In genomic region chr1:41823453-41823852, GRCh38 we compare ENCODE assay signal across 13 cellular contexts.
DNase-seq lines count a peak whose midpoint lies in the region; ATAC-seq and TF ChIP-seq lines count a peak whose summit lies in the region.
"Had no signal": no experiment of that assay in that cellular context is flagged by ENCODE, and none has a peak within 500 bp of the region (broad histone marks: within the 10 kb centered on the region; RNA-seq: fewer than 3 reads in every experiment).

No MANE protein-coding gene starts in this region.

- no peaks in the 10 kb centered on the region for H3K27me3 ChIP-seq in NT2/D1 (ENCODE audit: insufficient read depth, insufficient read length)
- H3K27me3 ChIP-seq in hepatocyte, result peaks cover 4% of the 10 kb centered on the region

- TF ChIP-seq CTCF in hepatocyte (IDR thresholded peaks at IDR 0.05; ENCODE audit: poor library complexity) (no peak), omental fat pad (IDR thresholded peaks at IDR 0.05) (no peak)

- H3K27me3 Mint-ChIP-seq in activated T-cell treated with anti-CD3 and anti-CD28 coated beads, Interleukin-2, amount 50 U/mL, for 4 hours (ENCODE audit: low read depth), result no peaks in the 10 kb centered on the region

- no peak overlapping the region for H3K9ac ChIP-seq in NT2/D1 (ENCODE audit: insufficient read length, low read depth)

- peak; percentile 21 for DNase-seq in EL
- DNase-seq in NT2/D1 (ENCODE audit: low read depth, low spot score), result peak; percentile 98
- no peak for DNase-seq in hepatocyte (ENCODE audit: low spot score)
- no peak for DNase-seq in omental fat pad (ENCODE audit: low spot score)
- no peak for DNase-seq in SIG-M5 (lab: John Stamatoyannopoulos, UW)
- no peak for DNase-seq in activated T-cell treated with anti-CD3 and anti-CD28 coated beads, Interleukin-2, amount 50 U/mL, for 4 hours
- DNase-seq: activated CD4-positive, alpha-beta T cell treated with anti-CD3 and anti-CD28 coated beads, Interleukin-2, amount 50 U/mL, for 4 hours; activated naive CD4-positive, alpha-beta T cell treated with anti-CD3 and anti-CD28 coated beads, Interleukin-2, amount 10 ng/mL, durations not matched to agents 7 days and 5 days; CD8-positive, alpha-beta T cell; effector CD8-positive, alpha-beta T cell; NCI-H524 had no signal

- H3K9me3 ChIP-seq in NT2/D1 (ENCODE audit: insufficient read depth, low read length) (no peaks in the 10 kb centered on the region), hepatocyte (ENCODE audit: low read depth) (no peaks in the 10 kb centered on the region)

- no peak overlapping the region for H3K4me2 ChIP-seq in hepatocyte

- no peak overlapping the region for H2AFZ ChIP-seq in hepatocyte

- no peaks in the 10 kb centered on the region for H4K20me1 ChIP-seq in hepatocyte (ENCODE audit: insufficient read depth, poor library complexity, severe bottlenecking)

- no peaks in the 10 kb centered on the region for H3K79me2 ChIP-seq in hepatocyte

- ATAC-seq in omental fat pad (ENCODE audit: low FRiP score), result peak; percentile 61
- ATAC-seq in HG03045 (IDR thresholded peaks at IDR 0.05; ENCODE audit: unreplicated experiment), result no peak
- ATAC-seq in GM21528 (IDR thresholded peaks at IDR 0.05; ENCODE audit: low FRiP score, unreplicated experiment), result no peak
- no peak for ATAC-seq in activated T-cell treated with anti-CD3 and anti-CD28 coated beads, Interleukin-2, amount 50 U/mL, for 4 hours
- ATAC-seq: CD8-positive, alpha-beta T cell had no signal

- H3K4me3 ChIP-seq in NT2/D1 (ENCODE audit: insufficient read length, low read depth) (no peak overlapping the region), hepatocyte (no peak overlapping the region)

- H3K4me3 Mint-ChIP-seq in activated T-cell treated with anti-CD3 and anti-CD28 coated beads, Interleukin-2, amount 50 U/mL, for 4 hours, result no peak overlapping the region
- H3K4me3 Mint-ChIP-seq: activated naive CD4-positive, alpha-beta T cell treated with anti-CD3 and anti-CD28 coated beads, Interleukin-2, amount 10 ng/mL, durations not matched to agents 7 days and 5 days; CD8-positive, alpha-beta T cell had no signal

- H3K9me2 ChIP-seq in hepatocyte (replicated peaks; ENCODE audit: insufficient read depth), result no peaks in the 10 kb centered on the region

- H3K36me3 ChIP-seq in NT2/D1 (ENCODE audit: insufficient read depth, insufficient read length, low read length) (no peaks in the 10 kb centered on the region), hepatocyte (replicated peaks; ENCODE audit: insufficient read depth, low read depth) (no peaks in the 10 kb centered on the region)

- peak overlapping the region; percentile 25 for H3K27ac ChIP-seq in hepatocyte

- WGBS in hepatocyte (ENCODE audit: low lambda C conversion rate, missing lambda C conversion rate), result 42% methylated on average over 4 of the region's 4 CpGs

- peaks cover 5% of the 10 kb centered on the region for H3K4me1 ChIP-seq in NT2/D1 (ENCODE audit: insufficient read depth, insufficient read length)
- peaks cover 8% of the 10 kb centered on the region for H3K4me1 ChIP-seq in hepatocyte (ENCODE audit: insufficient read depth)

- H3K9me3 Mint-ChIP-seq in activated T-cell treated with anti-CD3 and anti-CD28 coated beads, Interleukin-2, amount 50 U/mL, for 4 hours, result no peaks in the 10 kb centered on the region
- H3K9me3 Mint-ChIP-seq: activated naive CD4-positive, alpha-beta T cell treated with anti-CD3 and anti-CD28 coated beads, Interleukin-2, amount 10 ng/mL, durations not matched to agents 7 days and 5 days; CD8-positive, alpha-beta T cell had no signal

- H3K36me3 Mint-ChIP-seq in activated T-cell treated with anti-CD3 and anti-CD28 coated beads, Interleukin-2, amount 50 U/mL, for 4 hours (ENCODE audit: insufficient read depth), result no peaks in the 10 kb centered on the region
- H3K36me3 Mint-ChIP-seq: activated naive CD4-positive, alpha-beta T cell treated with anti-CD3 and anti-CD28 coated beads, Interleukin-2, amount 10 ng/mL, durations not matched to agents 7 days and 5 days; CD8-positive, alpha-beta T cell had no signal

- peaks cover 19% of the 10 kb centered on the region for H3K4me1 Mint-ChIP-seq in activated T-cell treated with anti-CD3 and anti-CD28 coated beads, Interleukin-2, amount 50 U/mL, for 4 hours (ENCODE audit: low read depth)

Comparison
In these comparisons a context has a peak if more than half of its experiments do, and no peak if none do; other contexts are left out.
1. DNase-seq: peak in EL (single experiment) and NT2/D1 (single experiment); none in hepatocyte (single experiment), omental fat pad (single experiment), SIG-M5 (single experiment) and activated T-cell treated with anti-CD3 and anti-CD28 coated beads, Interleukin-2, amount 50 U/mL, for 4 hours (single experiment).